33 cellular contexts compared by ENCODE assay signal in genomic region chrX:101303790-101304189, GRCh38. TPM values are rescaled to one million over a fixed set of nuclear protein-coding genes. Genes with fewer than 3 reads are reported as not detected.
"Had no signal": no experiment of that assay in that cellular context is flagged by ENCODE, and none has a peak within 500 bp of the region (broad histone marks: within the 10 kb centered on the region; RNA-seq: fewer than 3 reads in every experiment).

No MANE protein-coding gene starts in this region.

- ATAC-seq: activated CD4-positive, CD25-positive, alpha-beta regulatory T cell treated with anti-CD3 and anti-CD28 coated beads, Interleukin-2, amount 50 U/mL, for 24 hours; activated CD8-positive, alpha-beta T cell treated with anti-CD3 and anti-CD28 coated beads for 36 hours; activated naive CD4-positive, alpha-beta T cell treated with anti-CD3 and anti-CD28 coated beads, Interleukin-2, amount 50 U/mL, for 72 hours; activated T-cell treated with anti-CD3 and anti-CD28 coated beads, Interleukin-2, amount 50 U/mL, for 4 hours; activated T-helper 17 cell treated with anti-CD3 and anti-CD28 coated beads, Interleukin-2, amount 50 U/mL, for 72 hours; esophagus mucosa; T-helper 17 cell had no signal

- H3K27me3 ChIP-seq: ascending aorta, brain microvascular endothelial cell had no signal

- H3K4me1 Mint-ChIP-seq: activated naive CD8-positive, alpha-beta T cell treated with anti-CD3 and anti-CD28 coated beads, Interleukin-2, amount 10 ng/mL, durations not matched to agents 7 days and 5 days; activated T-helper 17 cell treated with anti-CD3 and anti-CD28 coated beads, Interleukin-2, amount 50 U/mL, for 72 hours; central memory CD8-positive, alpha-beta T cell; endodermal cell; T-helper 17 cell had no signal

- H3K27ac Mint-ChIP-seq: activated B cell treated with CpG ODN at 0.5 μM for 24 hours; activated CD8-positive, alpha-beta T cell treated with anti-CD3 and anti-CD28 coated beads for 36 hours; activated naive CD4-positive, alpha-beta T cell treated with anti-CD3 and anti-CD28 coated beads for 36 hours; activated naive CD4-positive, alpha-beta T cell treated with anti-CD3 and anti-CD28 coated beads, Interleukin-2, amount 50 U/mL, for 72 hours; activated naive CD8-positive, alpha-beta T cell treated with anti-CD3 and anti-CD28 coated beads, Interleukin-2, amount 10 ng/mL, durations not matched to agents 7 days and 5 days; activated T-helper 17 cell treated with anti-CD3 and anti-CD28 coated beads, Interleukin-2, amount 50 U/mL, for 72 hours; dendritic cell treated with granulocyte-macrophage colony-stimulating factor and Interleukin-4, amounts not matched to agents 40 ng/mL and 50 ng/mL, for 4 days; endodermal cell; T-helper 17 cell; T-helper 2 cell treated with Interferon-gamma antibody and Interleukin-4, amounts not matched to agents 5 μg/mL and 100 μg/mL, for 36 hours had no signal

- H3K27ac ChIP-seq: ascending aorta, brain microvascular endothelial cell, coronary artery, dorsolateral prefrontal cortex, WERI-Rb-1 had no signal

- H3K36me3 ChIP-seq: ascending aorta, brain microvascular endothelial cell, WERI-Rb-1 had no signal

- FAIRE-seq: bronchial epithelial cell, frontal cortex had no signal

- H3K4me1 ChIP-seq: ascending aorta had no signal

- H3K9me3 Mint-ChIP-seq: activated B cell treated with CpG ODN at 0.5 μM for 24 hours; activated CD8-positive, alpha-beta T cell treated with anti-CD3 and anti-CD28 coated beads for 36 hours; activated naive CD4-positive, alpha-beta T cell treated with anti-CD3 and anti-CD28 coated beads for 36 hours; activated naive CD4-positive, alpha-beta T cell treated with anti-CD3 and anti-CD28 coated beads, Interleukin-2, amount 50 U/mL, for 72 hours; activated naive CD8-positive, alpha-beta T cell treated with anti-CD3 and anti-CD28 coated beads, Interleukin-2, amount 10 ng/mL, durations not matched to agents 7 days and 5 days; activated T-cell treated with anti-CD3 and anti-CD28 coated beads, Interleukin-2, amount 50 U/mL, for 4 hours; activated T-helper 17 cell treated with anti-CD3 and anti-CD28 coated beads, Interleukin-2, amount 50 U/mL, for 72 hours; central memory CD8-positive, alpha-beta T cell; dendritic cell treated with granulocyte-macrophage colony-stimulating factor and Interleukin-4, amounts not matched to agents 40 ng/mL and 50 ng/mL, for 4 days; T-helper 2 cell treated with Interferon-gamma antibody and Interleukin-4, amounts not matched to agents 5 μg/mL and 100 μg/mL, for 36 hours had no signal

- H3K4me3 Mint-ChIP-seq: activated B cell treated with CpG ODN at 0.5 μM for 24 hours; activated CD8-positive, alpha-beta T cell treated with anti-CD3 and anti-CD28 coated beads for 36 hours; activated naive CD4-positive, alpha-beta T cell treated with anti-CD3 and anti-CD28 coated beads for 36 hours; activated naive CD8-positive, alpha-beta T cell treated with anti-CD3 and anti-CD28 coated beads, Interleukin-2, amount 10 ng/mL, durations not matched to agents 7 days and 5 days; activated T-cell treated with anti-CD3 and anti-CD28 coated beads, Interleukin-2, amount 50 U/mL, for 4 hours; activated T-helper 17 cell treated with anti-CD3 and anti-CD28 coated beads, Interleukin-2, amount 50 U/mL, for 72 hours; central memory CD8-positive, alpha-beta T cell; dendritic cell treated with granulocyte-macrophage colony-stimulating factor and Interleukin-4, amounts not matched to agents 40 ng/mL and 50 ng/mL, for 4 days; endodermal cell; T-helper 17 cell; T-helper 2 cell treated with Interferon-gamma antibody and Interleukin-4, amounts not matched to agents 5 μg/mL and 100 μg/mL, for 36 hours had no signal

- H3K27me3 Mint-ChIP-seq: activated B cell treated with CpG ODN at 0.5 μM for 24 hours; activated CD8-positive, alpha-beta T cell treated with anti-CD3 and anti-CD28 coated beads for 36 hours; activated T-helper 17 cell treated with anti-CD3 and anti-CD28 coated beads, Interleukin-2, amount 50 U/mL, for 72 hours; central memory CD8-positive, alpha-beta T cell; dendritic cell treated with granulocyte-macrophage colony-stimulating factor and Interleukin-4, amounts not matched to agents 40 ng/mL and 50 ng/mL, for 4 days; T-helper 17 cell had no signal

- H3K4me3 ChIP-seq: ascending aorta, coronary artery, dorsolateral prefrontal cortex had no signal

- H3K9me3 ChIP-seq: ascending aorta had no signal

- DNase-seq: activated B cell treated with CpG ODN at 0.5 μM for 24 hours; activated CD4-positive, alpha-beta T cell treated with anti-CD3 and anti-CD28 coated beads for 48 hours; activated CD4-positive, alpha-beta T cell treated with anti-CD3 and anti-CD28 coated beads, Interleukin-2, amount 50 U/mL, for 1 hour; activated CD4-positive, alpha-beta T cell treated with anti-CD3 and anti-CD28 coated beads, Interleukin-2, amount 50 U/mL, for 48 hours; activated CD8-positive, alpha-beta memory T cell treated with anti-CD3 and anti-CD28 coated beads for 24 hours; activated CD8-positive, alpha-beta T cell treated with anti-CD3 and anti-CD28 coated beads for 36 hours; activated effector memory CD4-positive, alpha-beta T cell treated with Interleukin-2 at 50 U/mL for 16 hours; activated naive CD4-positive, alpha-beta T cell treated with anti-CD3 and anti-CD28 coated beads for 36 hours; activated naive CD8-positive, alpha-beta T cell treated with anti-CD3 and anti-CD28 coated beads, Interleukin-2, amount 10 ng/mL, durations not matched to agents 7 days and 5 days; activated T-cell treated with anti-CD3 and anti-CD28 coated beads, Interleukin-2, amount 50 U/mL, for 4 hours; brain microvascular endothelial cell; dorsolateral prefrontal cortex; effector memory CD4-positive, alpha-beta T cell; endodermal cell; foreskin fibroblast; head of caudate nucleus; T-helper 1 cell; T-helper 17 cell; T1000; WERI-Rb-1 had no signal

- H3K36me3 Mint-ChIP-seq: activated naive CD4-positive, alpha-beta T cell treated with anti-CD3 and anti-CD28 coated beads, Interleukin-2, amount 50 U/mL, for 72 hours; activated naive CD8-positive, alpha-beta T cell treated with anti-CD3 and anti-CD28 coated beads, Interleukin-2, amount 10 ng/mL, durations not matched to agents 7 days and 5 days had no signal

RNA-seq across cellular contexts. Expression of gene TAF7L, which starts 12.7 kb away (rescaled TPM):
- total RNA-seq: activated B cell treated with CpG ODN at 0.5 μM for 24 hours; activated CD8-positive, alpha-beta T cell treated with anti-CD3 and anti-CD28 coated beads for 36 hours; activated naive CD4-positive, alpha-beta T cell treated with anti-CD3 and anti-CD28 coated beads for 36 hours; activated naive CD8-positive, alpha-beta T cell treated with anti-CD3 and anti-CD28 coated beads, Interleukin-2, amount 10 ng/mL, durations not matched to agents 7 days and 5 days; ascending aorta; cardiac septum; cerebellum; T-helper 17 cell had no signal

RNA-seq across cellular contexts. Expression of gene TIMM8A, which starts 44.8 kb away (rescaled TPM):
- total RNA-seq: ascending aorta had no signal
